8 cellular contexts compared by ENCODE assay signal in genomic region chr3:170356596-170357175, GRCh38. TPM values are rescaled to one million over a fixed set of nuclear protein-coding genes. Genes with fewer than 3 reads are reported as not detected.
DNase-seq lines count a peak whose midpoint lies in the region; ATAC-seq, FAIRE-seq and TF ChIP-seq lines count a peak whose summit lies in the region.

No MANE protein-coding gene starts in this region.

- TF ChIP-seq CTCF in omental fat pad (IDR thresholded peaks at IDR 0.05) = no peak
- TF ChIP-seq CTCF in thyroid gland (IDR thresholded peaks at IDR 0.05) = no peak

- H3K27ac Mint-ChIP-seq in CD8-positive, alpha-beta memory T cell = peak overlapping the region; percentile 85 to 99 (median 96)

- FAIRE-seq in frontal cortex (lab: Jason Lieb, UNC) = no peak

- peaks cover 0 to 2% of the 10 kb centered on the region in 2 donors for H3K27me3 Mint-ChIP-seq in CD8-positive, alpha-beta memory T cell

- DNase-seq in CD8-positive, alpha-beta memory T cell = peak in 2 of 5 donors; percentile 52 to 69
- DNase-seq in activated effector memory CD4-positive, alpha-beta T cell treated with anti-CD3 and anti-CD28 coated beads, Interleukin-2, amount 50 U/mL, for 16 hours = peak; percentile 85
- DNase-seq in frontal cortex (ENCODE audit: low spot score in 2 of 2) (peak; percentile 68 to 76), omental fat pad (ENCODE audit: low spot score) (peak; percentile 51), thyroid gland (peak; percentile 79 to 80)

- 0% methylated on average over 3 to 15 of the region's 60 CpGs for WGBS in thyroid gland, 2 donors

- peak overlapping the region; percentile 73 to 93 (median 86) for H3K4me3 Mint-ChIP-seq in CD8-positive, alpha-beta memory T cell

- CTCF ChIA-PET in CD8-positive, alpha-beta memory T cell (lab: Charles Lee) = interaction anchor here (1.0 to 2.3 kb wide), 5 partner anchors 11 to 57 kb away, joined by 3 to 7 read pairs (median 3); no protein-coding TSS in a partner anchor

- H3K9me3 ChIP-seq in CD8-positive, alpha-beta memory T cell (ENCODE audit: low read length) = no peaks in the 10 kb centered on the region
- no peaks in the 10 kb centered on the region for H3K9me3 ChIP-seq in thyroid gland

- peaks cover 28 to 61% (median 48%) of the 10 kb centered on the region in 3 donors for H3K4me1 Mint-ChIP-seq in CD8-positive, alpha-beta memory T cell

- TF ChIP-seq POLR2A in thyroid gland (IDR thresholded peaks at IDR 0.05) = peak in 1 of 2 donors; percentile 59

- H3K36me3 Mint-ChIP-seq in CD8-positive, alpha-beta memory T cell = peaks cover 0 to 30% (median 9%) of the 10 kb centered on the region in 3 donors

- ATAC-seq in GM19351 (IDR thresholded peaks at IDR 0.05; ENCODE audit: unreplicated experiment) (peak; percentile 32), HG03457 (IDR thresholded peaks at IDR 0.05; ENCODE audit: unreplicated experiment) (peak; percentile 30), omental fat pad (ENCODE audit: low FRiP score) (peak; percentile 79)

- POLR2A ChIA-PET in CD8-positive, alpha-beta memory T cell (lab: Charles Lee) = interaction anchor here (0.6 to 4.2 kb wide), 14 partner anchors 9 to 592 kb away, joined by 3 to 20 read pairs (median 4); partner anchors contain the start of genes MYNN, PHC3, PRKCI and RPL22L1

- H3K36me3 ChIP-seq in CD8-positive, alpha-beta memory T cell (ENCODE audit: insufficient read depth, low read length) = no peaks in the 10 kb centered on the region
- peaks cover 0 to 2% of the 10 kb centered on the region in 2 donors for H3K36me3 ChIP-seq in thyroid gland

- peaks cover 0 to 2% (median 0%) of the 10 kb centered on the region in 5 donors for H3K9me3 Mint-ChIP-seq in CD8-positive, alpha-beta memory T cell

- no peaks in the 10 kb centered on the region for H3K27me3 ChIP-seq in CD8-positive, alpha-beta memory T cell (ENCODE audit: insufficient read depth, low read length, poor library complexity, severe bottlenecking)
- H3K27me3 ChIP-seq in thyroid gland = no peaks in the 10 kb centered on the region

- peak overlapping the region; percentile 92 for H3K27ac ChIP-seq in CD8-positive, alpha-beta memory T cell (ENCODE audit: low read depth, low read length)
- H3K27ac ChIP-seq in thyroid gland = peak overlapping the region; percentile 84 to 95 (median 89)

- intact Hi-C loops in thyroid gland (cut with DNase I) = no loop called here

- peak overlapping the region; percentile 55 for H3K4me3 ChIP-seq in CD8-positive, alpha-beta memory T cell (ENCODE audit: low read length)
- H3K4me3 ChIP-seq in thyroid gland (replicated peaks in 1 of 3) = peak overlapping the region in 2 of 3 donors; percentile 18 to 96

- H3K4me1 ChIP-seq in CD8-positive, alpha-beta memory T cell (ENCODE audit: insufficient read depth, low read length) = peaks cover 20% of the 10 kb centered on the region
- peaks cover 11 to 22% of the 10 kb centered on the region in 2 donors for H3K4me1 ChIP-seq in thyroid gland

TF ChIP-seq in PFSK-1, 5 proteins besides CTCF, POLR2A, EP300 and RAD21:
- TF ChIP-seq POLR2AphosphoS5 (IDR thresholded peaks at IDR 0.05; ENCODE audit: low read depth, low read length) (0 out of 2 replicates have a peak, but pooled peaks have one; percentile 34), TAF1 (IDR thresholded peaks at IDR 0.05; ENCODE audit: borderline replicate concordance, insufficient read depth, low read length) (0 out of 2 replicates have a peak, but pooled peaks have one; percentile 2), FOXP2 (optimal IDR thresholded peaks at IDR 0.05; ENCODE audit: borderline replicate concordance, extremely low read depth, extremely low read length, insufficient read depth) (peak; percentile 73), REST (IDR thresholded peaks at IDR 0.05; ENCODE audit: insufficient read depth in 1 of 2, low read depth in 2 of 2, low read length in 2 of 2) (no peak), SIN3A (IDR thresholded peaks at IDR 0.05; ENCODE audit: borderline replicate concordance, insufficient read depth, low read length) (no peak)

RNA-seq across cellular contexts. Expression of gene SKIL, which starts 0.8 kb away (rescaled TPM):
- 10 to 100 TPM; 25.9 to 29.0 TPM for total RNA-seq in CD8-positive, alpha-beta memory T cell
- polyA plus RNA-seq in CD8-positive, alpha-beta memory T cell = 3.2 TPM
- 15.1 TPM for polyA plus RNA-seq in PFSK-1 (2012; ENCODE audit: insufficient read length, low read depth)
- total RNA-seq in frontal cortex (160 TPM), omental fat pad (10 to 100 TPM; 38.9 to 79.1 (median 54.9) TPM), thyroid gland (10 to 100 TPM; 44.1 to 75.4 (median 58.9) TPM)
